Comparison of ENCODE assay signal across 6 cellular contexts in the genomic region with DNA sequence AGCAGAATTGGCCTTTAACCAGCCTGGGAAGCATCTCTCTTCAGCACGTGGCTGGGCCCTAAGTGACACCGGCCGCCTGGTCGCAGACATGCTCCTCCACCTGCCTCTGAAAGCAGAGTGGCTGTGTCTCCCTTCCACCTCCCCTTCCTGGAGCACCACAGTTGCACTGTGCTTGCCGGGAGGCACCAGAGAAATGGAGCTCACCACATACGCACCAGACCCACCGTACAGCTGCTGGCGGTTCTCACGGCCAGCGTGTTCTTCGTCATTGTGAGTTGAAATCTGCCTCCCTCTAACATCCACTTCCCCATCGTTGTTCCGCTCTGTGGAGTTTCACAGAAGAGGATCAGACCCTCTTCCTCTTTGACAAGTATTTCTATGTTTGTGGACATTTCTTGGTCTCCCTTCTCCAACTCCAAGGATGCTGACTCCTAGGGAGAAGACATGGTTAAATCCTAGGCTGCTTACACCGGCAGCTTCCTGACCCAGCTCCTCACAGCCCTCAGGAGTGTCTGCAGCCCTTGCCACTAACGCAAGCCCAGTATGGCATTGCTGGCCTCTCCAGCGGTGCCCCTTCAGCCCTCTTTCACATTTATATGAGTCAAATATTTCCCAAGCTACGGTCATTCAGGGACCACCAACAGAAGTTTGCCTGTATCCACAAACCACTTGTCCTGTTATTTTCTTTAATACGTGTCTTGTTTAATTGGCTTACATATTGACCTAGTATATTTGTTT.
"Had no signal": no experiment of that assay in that cellular context is flagged by ENCODE, and none has a peak within 500 bp of the region (broad histone marks: within the 10 kb centered on the region; RNA-seq: fewer than 3 reads in every experiment).

No MANE protein-coding gene starts in this region.

- DNase-seq: activated CD8-positive, alpha-beta memory T cell treated with anti-CD3 and anti-CD28 coated beads for 24 hours; activated naive CD4-positive, alpha-beta T cell treated with anti-CD3 and anti-CD28 coated beads, Interleukin-2, amount 10 ng/mL, durations not matched to agents 7 days and 5 days; activated T-cell treated with anti-CD3 and anti-CD28 coated beads, Interleukin-2, amount 50 U/mL, for 24 hours; NCI-H146; NCI-H510A treated with DMSO at 0.1 percent for 48 hours; NK-92 treated with Interleukin-12 subunit alpha and Interleukin-12 subunit beta, amount 100 ng/mL, for 24 hours had no signal

- H3K27me3 Mint-ChIP-seq: activated T-cell treated with anti-CD3 and anti-CD28 coated beads, Interleukin-2, amount 50 U/mL, for 24 hours had no signal

- H3K36me3 Mint-ChIP-seq: activated naive CD4-positive, alpha-beta T cell treated with anti-CD3 and anti-CD28 coated beads, Interleukin-2, amount 10 ng/mL, durations not matched to agents 7 days and 5 days had no signal

- H3K9me3 Mint-ChIP-seq: activated naive CD4-positive, alpha-beta T cell treated with anti-CD3 and anti-CD28 coated beads, Interleukin-2, amount 10 ng/mL, durations not matched to agents 7 days and 5 days; activated T-cell treated with anti-CD3 and anti-CD28 coated beads, Interleukin-2, amount 50 U/mL, for 24 hours had no signal

- H3K27ac Mint-ChIP-seq: activated naive CD4-positive, alpha-beta T cell treated with anti-CD3 and anti-CD28 coated beads, Interleukin-2, amount 10 ng/mL, durations not matched to agents 7 days and 5 days; activated T-cell treated with anti-CD3 and anti-CD28 coated beads, Interleukin-2, amount 50 U/mL, for 24 hours had no signal

- H3K4me3 Mint-ChIP-seq: activated naive CD4-positive, alpha-beta T cell treated with anti-CD3 and anti-CD28 coated beads, Interleukin-2, amount 10 ng/mL, durations not matched to agents 7 days and 5 days; activated T-cell treated with anti-CD3 and anti-CD28 coated beads, Interleukin-2, amount 50 U/mL, for 24 hours had no signal

- H3K4me1 Mint-ChIP-seq: activated naive CD4-positive, alpha-beta T cell treated with anti-CD3 and anti-CD28 coated beads, Interleukin-2, amount 10 ng/mL, durations not matched to agents 7 days and 5 days had no signal
